8 cellular contexts compared by ENCODE assay signal in genomic region chr22:37952629-37953028, GRCh38. TPM values are rescaled to one million over a fixed set of nuclear protein-coding genes. Genes with fewer than 3 reads are reported as not detected.
DNase-seq lines count a peak whose midpoint lies in the region; ATAC-seq, FAIRE-seq and TF ChIP-seq lines count a peak whose summit lies in the region.
"Not testable (repeated sequence)": the region's sequence is repeated elsewhere in the genome, so short reads cannot be mapped to it uniquely, and the experiment has no call there.

No MANE protein-coding gene starts in this region.

- H3K4me3 Mint-ChIP-seq in CD4-positive, alpha-beta memory T cell = peak overlapping the region; percentile 96 to 100 (median 100)
- H3K4me3 Mint-ChIP-seq in activated B cell treated with CpG ODN at 0.5 μM for 24 hours = peak overlapping the region; percentile 100

- 11% methylated on average over 10 of the region's 20 CpGs for WGBS in right lobe of liver (ENCODE audit: insufficient coverage, low coverage, low lambda C conversion rate, missing lambda C conversion rate)
- WGBS in pancreas, 2 donors = 3 to 5% methylated on average over 20 of the region's 20 CpGs

- TF ChIP-seq POLR2A in right lobe of liver (IDR thresholded peaks at IDR 0.05) = not testable (repeated sequence)

- not testable (repeated sequence) for ATAC-seq in activated B cell treated with CpG ODN at 0.5 μM for 24 hours (ENCODE audit: low read depth)
- ATAC-seq in right lobe of liver (peak in 2 of 4 donors; percentile 3 to 12), pancreas (peak; percentile 30 to 50 (median 40))

- H3K27me3 Mint-ChIP-seq in CD4-positive, alpha-beta memory T cell = peaks cover 9 to 13% of the 10 kb centered on the region in 2 donors
- H3K27me3 Mint-ChIP-seq in activated B cell treated with CpG ODN at 0.5 μM for 24 hours = peaks cover 14% of the 10 kb centered on the region

- peak overlapping the region in 1 of 2 donors; percentile 72 for H3K4me3 ChIP-seq in CD4-positive, alpha-beta memory T cell (ENCODE audit: low read length in 2 of 2)
- H3K4me3 ChIP-seq in LNCaP clone FGC (ENCODE audit: low read depth, low read length) (peak overlapping the region; percentile 99), brain microvascular endothelial cell (ENCODE audit: low read depth, low read length) (peak overlapping the region; percentile 100), fibroblast of the aortic adventitia (ENCODE audit: low read depth, low read length) (peak overlapping the region; percentile 99), right lobe of liver (peak overlapping the region; percentile 88 to 100 (median 96)), pancreas (peak overlapping the region in 3 of 4 donors; percentile 56 to 92 (median 70)), tibial artery (peak overlapping the region; percentile 95)

- peak overlapping the region in 3 of 7 donors; percentile 76 to 100 (median 98) for H3K27ac Mint-ChIP-seq in CD4-positive, alpha-beta memory T cell
- H3K27ac Mint-ChIP-seq in activated B cell treated with CpG ODN at 0.5 μM for 24 hours = not testable (repeated sequence)

- in situ Hi-C loops in brain microvascular endothelial cell (cut with HindIII; ENCODE audit: low pct_ligation_motif_present, low sequenced_read_pairs) = not testable (repeated sequence)

- DNase-seq in CD4-positive, alpha-beta memory T cell = peak in 1 of 5 donors; percentile 13
- DNase-seq in LNCaP clone FGC (ENCODE audit: low read depth); activated B cell treated with CpG ODN at 0.5 μM for 24 hours; brain microvascular endothelial cell; fibroblast of the aortic adventitia (ENCODE audit: low read depth); right lobe of liver; pancreas; tibial artery: not testable (repeated sequence)

- POLR2A ChIA-PET in CD4-positive, alpha-beta memory T cell (lab: Charles Lee; ENCODE audit: partially characterized antibody) = interaction anchor here (1.2 to 2.4 kb wide), 2 partner anchors 18 to 103 kb away, joined by 3 to 12 read pairs; partner anchors contain the start of gene EIF3L
- POLR2A ChIA-PET in activated B cell treated with CpG ODN at 0.5 μM for 24 hours (lab: Charles Lee) = not testable (repeated sequence)

- not testable (repeated sequence) for TF ChIP-seq CTCF in LNCaP clone FGC (IDR thresholded peaks at IDR 0.05; ENCODE audit: control insufficient read depth, extremely low read depth, insufficient read depth); activated B cell treated with CpG ODN at 0.5 μM for 24 hours (IDR thresholded peaks at IDR 0.05); brain microvascular endothelial cell (IDR thresholded peaks at IDR 0.05; ENCODE audit: low read depth, low read length, missing control alignments); fibroblast of the aortic adventitia (IDR thresholded peaks at IDR 0.05; ENCODE audit: insufficient read depth, low read length); right lobe of liver (IDR thresholded peaks at IDR 0.05); pancreas (IDR thresholded peaks at IDR 0.05); tibial artery (IDR thresholded peaks at IDR 0.05)

- H3K27ac ChIP-seq in CD4-positive, alpha-beta memory T cell (ENCODE audit: low read depth, low read length); brain microvascular endothelial cell; right lobe of liver; pancreas: not testable (repeated sequence)
- H3K27ac ChIP-seq in tibial artery = peak overlapping the region; percentile 19 to 88

- H3K9me3 Mint-ChIP-seq in CD4-positive, alpha-beta memory T cell; activated B cell treated with CpG ODN at 0.5 μM for 24 hours: not testable (repeated sequence)

- FAIRE-seq in pancreas (lab: Jason Lieb, UNC) = not testable (repeated sequence)

- peaks cover 12 to 18% of the 10 kb centered on the region in 2 donors for H3K36me3 Mint-ChIP-seq in CD4-positive, alpha-beta memory T cell
- peaks cover 20% of the 10 kb centered on the region for H3K36me3 Mint-ChIP-seq in activated B cell treated with CpG ODN at 0.5 μM for 24 hours (ENCODE audit: low read depth)

- not testable (repeated sequence) for H3K9me3 ChIP-seq in CD4-positive, alpha-beta memory T cell (ENCODE audit: control insufficient read depth in 1 of 2, low read length in 2 of 2); right lobe of liver; pancreas; tibial artery

- H3K4me1 Mint-ChIP-seq in CD4-positive, alpha-beta memory T cell = peaks cover 29 to 44% (median 35%) of the 10 kb centered on the region in 4 donors
- H3K4me1 Mint-ChIP-seq in activated B cell treated with CpG ODN at 0.5 μM for 24 hours = peaks cover 30% of the 10 kb centered on the region

- H3K4me1 ChIP-seq in CD4-positive, alpha-beta memory T cell (ENCODE audit: insufficient read depth, low read length) = peaks cover 20% of the 10 kb centered on the region
- H3K4me1 ChIP-seq in right lobe of liver (peaks cover 0 to 46% (median 6%) of the 10 kb centered on the region in 4 donors), pancreas (peaks cover 0 to 14% (median 7%) of the 10 kb centered on the region in 3 donors), tibial artery (peaks cover 0 to 25% (median 20%) of the 10 kb centered on the region in 4 donors)

- not testable (repeated sequence) for H3K27me3 ChIP-seq in CD4-positive, alpha-beta memory T cell (ENCODE audit: insufficient read depth, low read length); brain microvascular endothelial cell (replicated peaks); right lobe of liver; pancreas; tibial artery

- peaks cover 11% of the 10 kb centered on the region for H3K36me3 ChIP-seq in CD4-positive, alpha-beta memory T cell (ENCODE audit: insufficient read depth, low read length)
- peaks cover 11% of the 10 kb centered on the region for H3K36me3 ChIP-seq in brain microvascular endothelial cell (replicated peaks)
- not testable (repeated sequence) for H3K36me3 ChIP-seq in right lobe of liver, pancreas
- H3K36me3 ChIP-seq in tibial artery = peaks cover 7 to 13% (median 9%) of the 10 kb centered on the region in 3 donors

- intact Hi-C loops in CD4-positive, alpha-beta memory T cell (cut with micrococcal nuclease) = loop anchor here (1.0 to 5.0 kb wide), 4 partner anchors 18 to 345 kb away; partner anchors contain the start of genes ANKRD54, GGA1 and MICALL1
- intact Hi-C loops in activated B cell treated with CpG ODN at 0.5 μM for 24 hours (cut with micrococcal nuclease) = loop anchor here (1.0 to 5.0 kb wide), 4 partner anchors 18 to 345 kb away; partner anchors contain the start of genes ANKRD54, EIF3L and GGA1
- intact Hi-C loops in right lobe of liver (cut with DNase I); pancreas (cut with DNase I); tibial artery (cut with DNase I; ENCODE audit: low total_unique reads): not testable (repeated sequence)

- CTCF ChIA-PET in CD4-positive, alpha-beta memory T cell (lab: Charles Lee; ENCODE audit: partially characterized antibody) = interaction anchor here (1.4 to 1.8 kb wide), 2 partner anchors 13 to 19 kb away, joined by 4 to 6 read pairs; no protein-coding TSS in a partner anchor
- CTCF ChIA-PET in activated B cell treated with CpG ODN at 0.5 μM for 24 hours (lab: Charles Lee) = interaction anchor here (1.3 kb wide), 1 partner anchor 21 kb away, joined by 3 read pairs; no protein-coding TSS in a partner anchor

RNA-seq across cellular contexts. Expression of gene C22orf23, which starts 0.8 kb away (rescaled TPM):
- total RNA-seq in CD4-positive, alpha-beta memory T cell = not detected
- not detected for polyA plus RNA-seq in CD4-positive, alpha-beta memory T cell
- total RNA-seq in activated B cell treated with CpG ODN at 0.5 μM for 24 hours = 0.16 TPM in 1 of 2 replicates, not detected in the other
- 0.54 TPM in 1 of 2 replicates, not detected in the other for total RNA-seq in fibroblast of the aortic adventitia (ENCODE audit: low replicate concordance)
- under 1 TPM in 1 of 6 experiments, not detected in 5; 0.40 TPM for total RNA-seq in right lobe of liver
- total RNA-seq in pancreas = under 1 TPM in 4 of 6 donors, not detected in 2; 0.09 to 0.31 (median 0.22) TPM
- polyA plus RNA-seq in pancreas = under 1 TPM; 0.38 to 0.68 TPM

RNA-seq across cellular contexts. Expression of gene POLR2F, which starts 0.9 kb away (rescaled TPM):
- 10 to 100 TPM; 44.9 to 47.5 TPM for total RNA-seq in CD4-positive, alpha-beta memory T cell
- 100 to 1,000 TPM; 133 to 158 TPM for polyA plus RNA-seq in CD4-positive, alpha-beta memory T cell
- 47.8 and 67.3 TPM in 2 replicates for total RNA-seq in activated B cell treated with CpG ODN at 0.5 μM for 24 hours
- 18.3 and 112 TPM in 2 replicates for total RNA-seq in fibroblast of the aortic adventitia (ENCODE audit: low replicate concordance)
- 10 to 100 TPM; 42.4 to 60.5 (median 56.3) TPM for total RNA-seq in right lobe of liver
- 10 to 100 TPM; 21.2 to 32.5 (median 27.7) TPM for total RNA-seq in pancreas
- polyA plus RNA-seq in pancreas = 10 to 100 TPM; 61.9 to 74.5 TPM

RNA-seq across cellular contexts. Expression of gene SOX10, which starts 31.7 kb away (rescaled TPM):
- not detected for total RNA-seq in CD4-positive, alpha-beta memory T cell
- polyA plus RNA-seq in CD4-positive, alpha-beta memory T cell = not detected
- total RNA-seq in activated B cell treated with CpG ODN at 0.5 μM for 24 hours = not detected in 2 replicates
- not detected in 2 replicates for total RNA-seq in fibroblast of the aortic adventitia (ENCODE audit: low replicate concordance)
- under 1 TPM in 2 of 6 experiments, not detected in 4; 0.24 to 0.29 TPM for total RNA-seq in right lobe of liver
- total RNA-seq in pancreas = under 1 TPM; 0.06 to 0.67 (median 0.18) TPM
- under 1 TPM; 0.38 to 0.96 TPM for polyA plus RNA-seq in pancreas

RNA-seq across cellular contexts. Expression of gene MICALL1, which starts 46.5 kb away (rescaled TPM):
- total RNA-seq in CD4-positive, alpha-beta memory T cell = 10 to 100 TPM; 30.7 to 31.0 TPM
- 1 to 10 TPM in 1 of 2 donors, under 1 TPM in 1; 0.77 to 4.4 TPM for polyA plus RNA-seq in CD4-positive, alpha-beta memory T cell
- 20.8 and 27.6 TPM in 2 replicates for total RNA-seq in activated B cell treated with CpG ODN at 0.5 μM for 24 hours
- 13.2 and 24.7 TPM in 2 replicates for total RNA-seq in fibroblast of the aortic adventitia (ENCODE audit: low replicate concordance)
- 10 to 100 TPM in 3 of 6 experiments, 1 to 10 TPM in 3; 6.5 to 19.0 (median 10.3) TPM for total RNA-seq in right lobe of liver
- total RNA-seq in pancreas = 10 to 100 TPM; 16.5 to 22.3 (median 19.3) TPM
- polyA plus RNA-seq in pancreas = 10 to 100 TPM in 1 of 2 donors, 1 to 10 TPM in 1; 8.8 to 19.5 TPM
